ENCODE assay signal across 11 cellular contexts in the genomic region with DNA sequence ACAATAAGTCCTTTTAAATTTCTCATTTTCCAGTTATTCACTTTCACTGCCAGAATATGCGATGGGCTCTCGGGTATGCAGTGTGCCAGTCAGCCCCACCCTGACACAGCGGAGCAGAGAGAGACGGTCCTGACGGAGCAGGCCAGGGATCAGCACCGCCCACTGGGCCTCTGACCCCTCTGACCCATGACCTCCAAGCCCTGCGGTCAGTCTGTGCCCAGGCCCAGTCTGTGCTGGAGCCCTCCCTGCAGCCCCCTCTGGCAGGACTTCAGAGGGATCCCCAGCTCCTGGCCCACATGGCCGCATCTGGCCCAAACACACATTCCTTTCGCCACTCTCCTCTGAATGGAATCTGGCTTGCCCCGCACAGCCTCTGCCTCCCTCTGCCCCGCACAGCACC.
DNase-seq lines count a peak whose midpoint lies in the region; ATAC-seq lines count a peak whose summit lies in the region.
"Had no signal": no experiment of that assay in that cellular context is flagged by ENCODE, and none has a peak within 500 bp of the region (broad histone marks: within the 10 kb centered on the region; RNA-seq: fewer than 3 reads in every experiment).

No MANE protein-coding gene starts in this region.

- no peak overlapping the region for H3K27ac Mint-ChIP-seq in stimulated activated effector memory CD8-positive, alpha-beta T cell treated with anti-CD3 and anti-CD28 coated beads, Interleukin-12 subunit alpha, Interleukin-12 subunit beta, amount 100 ng/mL, for 72 hours

- ATAC-seq in stimulated activated effector memory CD8-positive, alpha-beta T cell treated with anti-CD3 and anti-CD28 coated beads, Interleukin-12 subunit alpha, Interleukin-12 subunit beta, amount 100 ng/mL, for 72 hours, result no peak
- ATAC-seq in GM19035 (IDR thresholded peaks at IDR 0.05; ENCODE audit: unreplicated experiment) (no peak), GM21360 (IDR thresholded peaks at IDR 0.05; ENCODE audit: unreplicated experiment) (no peak), HG02642 (IDR thresholded peaks at IDR 0.05; ENCODE audit: poor library complexity, unreplicated experiment) (no peak)

- no peaks in the 10 kb centered on the region for H3K9me3 Mint-ChIP-seq in stimulated activated effector memory CD8-positive, alpha-beta T cell treated with anti-CD3 and anti-CD28 coated beads, Interleukin-12 subunit alpha, Interleukin-12 subunit beta, amount 100 ng/mL, for 72 hours

- H3K4me3 Mint-ChIP-seq in stimulated activated effector memory CD8-positive, alpha-beta T cell treated with anti-CD3 and anti-CD28 coated beads, Interleukin-12 subunit alpha, Interleukin-12 subunit beta, amount 100 ng/mL, for 72 hours, result peak overlapping the region; percentile 10

- DNase-seq in HCEC 1CT, result peak; percentile 62
- peak; percentile 78 for DNase-seq in ecto neural progenitor cell (ENCODE audit: low spot score)
- peak; percentile 70 for DNase-seq in islet precursor cell
- DNase-seq in stimulated activated effector memory CD8-positive, alpha-beta T cell treated with anti-CD3 and anti-CD28 coated beads, Interleukin-12 subunit alpha, Interleukin-12 subunit beta, amount 100 ng/mL, for 72 hours (ENCODE audit: low spot score in 2 of 2), result no peak
- DNase-seq in SW 1271 (lab: John Stamatoyannopoulos, UW), result no peak
- DNase-seq: activated effector memory CD4-positive, alpha-beta T cell treated with anti-CD3 and anti-CD28 coated beads, Interleukin-2, amount 50 U/mL, for 16 hours; NCI-H1694 treated with DMSO at 0.1 percent for 48 hours; WERI-Rb-1 had no signal

- peaks cover 9% of the 10 kb centered on the region for H3K36me3 Mint-ChIP-seq in stimulated activated effector memory CD8-positive, alpha-beta T cell treated with anti-CD3 and anti-CD28 coated beads, Interleukin-12 subunit alpha, Interleukin-12 subunit beta, amount 100 ng/mL, for 72 hours

- H3K4me1 Mint-ChIP-seq in stimulated activated effector memory CD8-positive, alpha-beta T cell treated with anti-CD3 and anti-CD28 coated beads, Interleukin-12 subunit alpha, Interleukin-12 subunit beta, amount 100 ng/mL, for 72 hours, result peaks cover 40% of the 10 kb centered on the region

Comparison
In these comparisons a context has a peak if more than half of its experiments do, and no peak if none do; other contexts are left out.
1. DNase-seq: peak in HCEC 1CT (single experiment), ecto neural progenitor cell (single experiment) and islet precursor cell (single experiment); none in stimulated activated effector memory CD8-positive, alpha-beta T cell treated with anti-CD3 and anti-CD28 coated beads, Interleukin-12 subunit alpha, Interleukin-12 subunit beta, amount 100 ng/mL, for 72 hours (0 of 2) and SW 1271 (0 of 2).